14 cellular contexts compared by ENCODE assay signal in the genomic region with DNA sequence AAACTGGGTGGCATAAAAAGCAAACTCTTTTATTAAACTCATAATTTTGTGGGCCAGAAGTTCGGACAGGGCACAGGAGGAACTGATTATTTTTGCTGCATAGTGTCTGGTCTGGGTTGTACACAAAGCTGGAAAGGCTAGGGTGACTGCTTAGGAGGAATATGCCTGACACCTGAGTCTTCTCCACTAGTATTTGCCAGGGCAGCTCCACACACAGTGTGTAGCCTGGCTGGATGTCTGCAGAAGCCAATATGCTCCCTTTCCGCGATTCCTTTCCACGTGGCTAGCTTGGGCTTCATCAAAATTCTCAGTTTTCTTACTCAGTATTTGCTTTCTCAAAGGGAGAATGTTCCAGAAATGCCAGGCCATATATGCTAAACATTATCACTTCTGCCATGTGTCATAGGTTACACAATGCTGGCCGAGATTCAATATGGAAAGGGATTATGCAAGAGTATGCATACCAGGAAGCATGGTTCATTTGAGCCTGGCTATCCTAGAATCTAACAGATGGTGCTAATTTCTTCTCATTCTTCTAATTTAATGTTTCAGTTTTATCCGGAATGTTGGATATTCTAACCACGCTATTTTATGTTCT.
DNase-seq lines count a peak whose midpoint lies in the region; ATAC-seq and TF ChIP-seq lines count a peak whose summit lies in the region.
"Had no signal": no experiment of that assay in that cellular context is flagged by ENCODE, and none has a peak within 500 bp of the region (broad histone marks: within the 10 kb centered on the region; RNA-seq: fewer than 3 reads in every experiment).

No MANE protein-coding gene starts in this region.

- DNase-seq in AG09319 (ENCODE audit: extremely low read depth, low read depth) (peak; percentile 72), M059J (ENCODE audit: low read depth) (peak; percentile 58), astrocyte of the cerebellum (ENCODE audit: low read depth) (peak; percentile 75), iPS-NIHi11 (ENCODE audit: low spot score) (peak; percentile 11)
- DNase-seq in activated naive CD4-positive, alpha-beta T cell treated with anti-CD3 and anti-CD28 coated beads, Interleukin-2, amount 10 ng/mL, durations not matched to agents 7 days and 5 days = no peak
- DNase-seq: activated CD4-positive, alpha-beta T cell treated with anti-CD3 and anti-CD28 coated beads, Interleukin-2, amount 50 U/mL, for 48 hours; activated naive CD4-positive, alpha-beta T cell treated with anti-CD3 and anti-CD28 coated beads for 36 hours; CD4-positive, alpha-beta memory T cell; NCI-H748 treated with DMSO at 0.1 percent for 48 hours; stimulated activated naive CD4-positive, alpha-beta T cell; T-helper 1 cell had no signal

- H3K27ac Mint-ChIP-seq in activated naive CD4-positive, alpha-beta T cell treated with anti-CD3 and anti-CD28 coated beads, Interleukin-2, amount 10 ng/mL, durations not matched to agents 7 days and 5 days = no peak overlapping the region
- H3K27ac Mint-ChIP-seq: activated naive CD4-positive, alpha-beta T cell treated with anti-CD3 and anti-CD28 coated beads for 36 hours; CD4-positive, alpha-beta memory T cell had no signal

- TF ChIP-seq CTCF in AG09319 (IDR thresholded peaks at IDR 0.05; ENCODE audit: low read depth, low read length) (no peak), astrocyte of the cerebellum (IDR thresholded peaks at IDR 0.05; ENCODE audit: low read depth, low read length, missing control alignments) (no peak)

- H3K4me1 Mint-ChIP-seq in activated naive CD4-positive, alpha-beta T cell treated with anti-CD3 and anti-CD28 coated beads, Interleukin-2, amount 10 ng/mL, durations not matched to agents 7 days and 5 days = no peaks in the 10 kb centered on the region
- H3K4me1 Mint-ChIP-seq: CD4-positive, alpha-beta memory T cell had no signal

- ATAC-seq in GM19467 (IDR thresholded peaks at IDR 0.05; ENCODE audit: unreplicated experiment) (no peak), HG02610 (IDR thresholded peaks at IDR 0.05; ENCODE audit: unreplicated experiment) (no peak), GM21360 (IDR thresholded peaks at IDR 0.05; ENCODE audit: unreplicated experiment) (no peak)

- no peak overlapping the region for H3K4me3 ChIP-seq in astrocyte of the cerebellum (ENCODE audit: low read depth, low read length)

- H3K4me3 Mint-ChIP-seq in activated naive CD4-positive, alpha-beta T cell treated with anti-CD3 and anti-CD28 coated beads, Interleukin-2, amount 10 ng/mL, durations not matched to agents 7 days and 5 days = no peak overlapping the region
- H3K4me3 Mint-ChIP-seq: activated naive CD4-positive, alpha-beta T cell treated with anti-CD3 and anti-CD28 coated beads for 36 hours; CD4-positive, alpha-beta memory T cell had no signal

- no peaks in the 10 kb centered on the region for H3K9me3 Mint-ChIP-seq in activated naive CD4-positive, alpha-beta T cell treated with anti-CD3 and anti-CD28 coated beads, Interleukin-2, amount 10 ng/mL, durations not matched to agents 7 days and 5 days
- H3K9me3 Mint-ChIP-seq: activated naive CD4-positive, alpha-beta T cell treated with anti-CD3 and anti-CD28 coated beads for 36 hours had no signal

- no peaks in the 10 kb centered on the region for H3K27me3 Mint-ChIP-seq in activated naive CD4-positive, alpha-beta T cell treated with anti-CD3 and anti-CD28 coated beads, Interleukin-2, amount 10 ng/mL, durations not matched to agents 7 days and 5 days
- H3K27me3 Mint-ChIP-seq: CD4-positive, alpha-beta memory T cell had no signal

- no peaks in the 10 kb centered on the region for H3K36me3 Mint-ChIP-seq in activated naive CD4-positive, alpha-beta T cell treated with anti-CD3 and anti-CD28 coated beads, Interleukin-2, amount 10 ng/mL, durations not matched to agents 7 days and 5 days
- H3K36me3 Mint-ChIP-seq: CD4-positive, alpha-beta memory T cell had no signal

- CTCF ChIA-PET in activated naive CD4-positive, alpha-beta T cell treated with anti-CD3 and anti-CD28 coated beads, Interleukin-2, amount 10 ng/mL, durations not matched to agents 7 days and 5 days (lab: Charles Lee) = no interaction called here

- in situ Hi-C loops in astrocyte of the cerebellum (cut with HindIII; ENCODE audit: low sequenced_read_pairs) = no loop called here
